In the genomic region with DNA sequence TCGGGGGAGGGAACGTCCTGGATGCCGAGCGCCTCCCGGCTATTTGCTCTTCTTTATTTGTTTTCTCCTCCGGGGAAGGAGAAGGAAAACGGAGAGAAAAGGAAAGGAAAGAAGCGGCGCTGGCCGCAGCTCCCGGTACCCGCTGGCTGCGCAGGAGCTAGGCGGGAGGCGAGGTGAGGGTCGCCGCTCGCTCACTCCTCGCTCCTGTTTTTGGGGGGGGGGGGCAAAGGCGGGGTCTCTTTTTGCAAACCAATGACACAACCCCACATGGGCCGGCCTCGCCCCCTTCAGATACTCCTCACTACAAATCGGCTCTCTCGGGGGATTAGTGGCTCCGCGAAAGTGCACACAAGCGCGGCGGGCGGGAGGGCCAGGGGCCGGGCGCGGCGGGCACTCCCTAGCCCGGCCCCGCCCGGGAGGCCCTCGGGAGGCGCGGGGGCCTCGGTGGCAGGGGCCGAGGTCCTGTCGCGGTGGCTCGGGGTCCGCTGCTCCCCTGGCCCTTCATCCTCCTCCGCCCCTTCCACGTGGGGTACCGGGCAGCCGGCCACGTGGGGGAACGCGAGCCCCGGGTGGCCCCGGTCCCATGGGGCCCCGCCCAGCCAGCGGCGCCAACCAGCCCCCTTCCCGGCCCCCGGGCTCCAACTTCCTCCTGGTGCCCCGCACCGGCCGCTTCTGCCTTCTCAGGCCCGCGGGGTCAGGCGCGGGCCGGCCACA, we compare ENCODE assay signal across 8 cellular contexts. TPM values are rescaled to one million over a fixed set of nuclear protein-coding genes. Genes with fewer than 3 reads are reported as not detected.
A peak's percentile ranks its signal among the peaks of the same experiment; 100 is the strongest.
DNase-seq lines count a peak whose midpoint lies in the region; ATAC-seq and TF ChIP-seq lines count a peak whose summit lies in the region.

No MANE protein-coding gene starts in this region.

- peak overlapping the region; percentile 62 for H3K4me3 ChIP-seq in astrocyte of the cerebellum (ENCODE audit: low read depth, low read length)
- peak overlapping the region; percentile 87 to 93 for H3K4me3 ChIP-seq in right atrium auricular region
- H3K4me3 ChIP-seq in trophoblast cell (ENCODE audit: low read depth, low read length) = peak overlapping the region; percentile 80

- no peak overlapping the region for H2AK5ac ChIP-seq in trophoblast cell (ENCODE audit: low read length)

- H3K27me3 ChIP-seq in right atrium auricular region (no peaks in the 10 kb centered on the region), trophoblast cell (ENCODE audit: insufficient read depth, low read length) (no peaks in the 10 kb centered on the region)

- peak overlapping the region; percentile 82 for H3K27ac Mint-ChIP-seq in HFFc6

- ATAC-seq in GM19328 (IDR thresholded peaks at IDR 0.05; ENCODE audit: unreplicated experiment) (no peak), GM21381 (IDR thresholded peaks at IDR 0.05; ENCODE audit: unreplicated experiment) (no peak)

- H3K9me3 Mint-ChIP-seq in HFFc6 = no peaks in the 10 kb centered on the region

- H4K8ac ChIP-seq in trophoblast cell (ENCODE audit: low read depth, low read length) = peak overlapping the region; percentile 76

- peak overlapping the region; percentile 77 for H4K91ac ChIP-seq in trophoblast cell (ENCODE audit: low read depth, low read length)

- DNase-seq in COR-L47 (lab: John Stamatoyannopoulos, UW) = peak; percentile 39
- DNase-seq in HFFc6 = peak; percentile 74
- DNase-seq in NOMO-1 (lab: John Stamatoyannopoulos, UW; ENCODE audit: unreplicated experiment in 2 of 2) = peak; percentile 87 to 90
- DNase-seq in astrocyte of the cerebellum (ENCODE audit: low read depth) = peak; percentile 61
- DNase-seq in right atrium auricular region (ENCODE audit: low spot score) = peak; percentile 83
- peak; percentile 61 to 74 for DNase-seq in trophoblast cell

- H2BK120ac ChIP-seq in trophoblast cell (ENCODE audit: insufficient read depth, low read length, poor library complexity) = peak overlapping the region; percentile 92

- TF ChIP-seq CTCF in HFFc6 (IDR thresholded peaks at IDR 0.05) (no peak), astrocyte of the cerebellum (IDR thresholded peaks at IDR 0.05; ENCODE audit: low read depth, low read length, missing control alignments) (no peak), right atrium auricular region (IDR thresholded peaks at IDR 0.05) (peak; percentile 51 to 72)

- H3K27me3 Mint-ChIP-seq in HFFc6 (ENCODE audit: insufficient read depth) = peaks cover 5% of the 10 kb centered on the region; the same call in 1 of the 2 replicates

- peak overlapping the region; percentile 88 for H3K4me3 Mint-ChIP-seq in HFFc6

- peak overlapping the region; percentile 70 for H3K4ac ChIP-seq in trophoblast cell (ENCODE audit: low read depth, low read length)

- H4K12ac ChIP-seq in trophoblast cell (ENCODE audit: low read depth, low read length) = peak overlapping the region; percentile 74

- H3K9me3 ChIP-seq in right atrium auricular region (no peaks in the 10 kb centered on the region), trophoblast cell (ENCODE audit: insufficient read depth, low read depth, low read length) (no peaks in the 10 kb centered on the region)

- peak overlapping the region; percentile 81 for H2AFZ ChIP-seq in trophoblast cell (ENCODE audit: insufficient read depth, low read length, poor library complexity)

- H3K27ac ChIP-seq in right atrium auricular region (peak overlapping the region; percentile 97 to 98), trophoblast cell (ENCODE audit: low read depth, low read length) (peak overlapping the region; percentile 92)

- H3K4me2 ChIP-seq in trophoblast cell (ENCODE audit: low read length) = peak overlapping the region; percentile 99

- peak overlapping the region; percentile 83 for H3K9ac ChIP-seq in trophoblast cell (ENCODE audit: low read length)

- no peaks in the 10 kb centered on the region for H3K36me3 ChIP-seq in right atrium auricular region
- H3K36me3 ChIP-seq in trophoblast cell (ENCODE audit: control insufficient read depth in 1 of 2, insufficient read depth in 2 of 2, low read length in 2 of 2) = no peaks in the 10 kb centered on the region

- peak overlapping the region; percentile 45 for H2BK12ac ChIP-seq in trophoblast cell (ENCODE audit: low read length)

- H3K14ac ChIP-seq in trophoblast cell (ENCODE audit: low read length) = peak overlapping the region; percentile 93

- peaks cover 27% of the 10 kb centered on the region for H3K79me1 ChIP-seq in trophoblast cell (ENCODE audit: low read length)

- in situ Hi-C loops in astrocyte of the cerebellum (cut with HindIII; ENCODE audit: low sequenced_read_pairs) = no loop called here

- H3K4me1 Mint-ChIP-seq in HFFc6 (ENCODE audit: low read depth) = peaks cover 19% of the 10 kb centered on the region

- H3K79me2 ChIP-seq in trophoblast cell (ENCODE audit: control insufficient read depth, insufficient read depth, low read length, poor library complexity) = peaks cover 20% of the 10 kb centered on the region

- WGBS in trophoblast cell (ENCODE audit: extremely low coverage, insufficient coverage, insufficient read length) = no CpG with 5 or more reads among the region's 68 CpGs

- peak overlapping the region; percentile 51 for H2BK5ac ChIP-seq in trophoblast cell (ENCODE audit: low read depth, low read length, poor library complexity)

- H3K4me1 ChIP-seq in right atrium auricular region (peaks cover 0 to 31% of the 10 kb centered on the region in 2 donors), trophoblast cell (ENCODE audit: control insufficient read depth in 1 of 2, insufficient read depth in 2 of 2, low read length in 2 of 2) (peaks cover 7 to 12% of the 10 kb centered on the region in 2 experiments)

- peak overlapping the region; percentile 83 for H3K18ac ChIP-seq in trophoblast cell (ENCODE audit: low read length)

- no peak overlapping the region for H3K23ac ChIP-seq in trophoblast cell (ENCODE audit: low read length)

- no peaks in the 10 kb centered on the region; the same call in 1 of the 2 replicates for H3K36me3 Mint-ChIP-seq in HFFc6 (ENCODE audit: low read depth)

RNA-seq across cellular contexts. Expression of a gene that starts 0.7 kb away (rescaled TPM):
- total RNA-seq in HFFc6 (2021; fragmentation: NEBNext Ultra II Directional; extraction: Animal tissue kit (Norgen Biotek cat#: 25700)) = 10 to 100 TPM; 70.6 to 86.9 (median 78.8) TPM
- 10 to 100 TPM; 26.0 to 36.0 TPM for total RNA-seq in right atrium auricular region
- polyA plus RNA-seq in trophoblast cell (2013) = 57.7 and 58.8 TPM in 2 replicates

Comparison
In these comparisons a context has a peak if more than half of its experiments do, and no peak if none do; other contexts are left out.
1. CTCF ChIP-seq: peak in right atrium auricular region (2 of 2); none in HFFc6 (single experiment) and astrocyte of the cerebellum (single experiment).
2. Peak in every context shown above with its lines, with median percentiles within 50 percentile points of each other: DNase-seq and H3K4me3 ChIP-seq.